ENCODE assay signal across 9 cellular contexts in genomic region chr15:78620839-78621421, GRCh38. TPM values are rescaled to one million over a fixed set of nuclear protein-coding genes. Genes with fewer than 3 reads are reported as not detected.
DNase-seq lines count a peak whose midpoint lies in the region; ATAC-seq and TF ChIP-seq lines count a peak whose summit lies in the region.
"Had no signal": no experiment of that assay in that cellular context is flagged by ENCODE, and none has a peak within 500 bp of the region (broad histone marks: within the 10 kb centered on the region; RNA-seq: fewer than 3 reads in every experiment).

Gene CHRNA3, minus strand, starts transcription at chr15:78620996. Its CDS starts 202 bp downstream, at chr15:78620794.

- H3K4me3 Mint-ChIP-seq in activated naive CD4-positive, alpha-beta T cell treated with anti-CD3 and anti-CD28 coated beads for 36 hours, result peak within 1 kb of the TSS; percentile 22
- H3K4me3 Mint-ChIP-seq in activated naive CD8-positive, alpha-beta T cell treated with anti-CD3 and anti-CD28 coated beads, Interleukin-2, amount 10 ng/mL, durations not matched to agents 7 days and 5 days, result peak within 1 kb of the TSS; percentile 44

- H3K27ac Mint-ChIP-seq in activated naive CD4-positive, alpha-beta T cell treated with anti-CD3 and anti-CD28 coated beads for 36 hours, result no peak within 1 kb of the TSS
- H3K27ac Mint-ChIP-seq in activated naive CD8-positive, alpha-beta T cell treated with anti-CD3 and anti-CD28 coated beads, Interleukin-2, amount 10 ng/mL, durations not matched to agents 7 days and 5 days, result no peak within 1 kb of the TSS

- H3K4me3 ChIP-seq in mesendoderm (ENCODE audit: low read length) (peak within 1 kb of the TSS; percentile 43), testis (peak within 1 kb of the TSS; percentile 41 to 44)

- peak within 1 kb of the TSS; percentile 82 for H3K4me2 ChIP-seq in mesendoderm (ENCODE audit: low read length)

- H3K27me3 Mint-ChIP-seq in activated naive CD4-positive, alpha-beta T cell treated with anti-CD3 and anti-CD28 coated beads for 36 hours (ENCODE audit: low read depth), result peaks cover 36% of the 10 kb centered on the region
- peaks cover 50% of the 10 kb centered on the region for H3K27me3 Mint-ChIP-seq in activated naive CD8-positive, alpha-beta T cell treated with anti-CD3 and anti-CD28 coated beads, Interleukin-2, amount 10 ng/mL, durations not matched to agents 7 days and 5 days

- H3K36me3 ChIP-seq in mesendoderm (ENCODE audit: control insufficient read depth, insufficient read depth, low read length) (no peaks in the 10 kb centered on the region), testis (ENCODE audit: low read depth, missing control alignments) (no peaks in the 10 kb centered on the region)

- no peaks in the 10 kb centered on the region for H3K79me1 ChIP-seq in mesendoderm (ENCODE audit: low read length)

- no peak within 1 kb of the TSS for H4K8ac ChIP-seq in mesendoderm (ENCODE audit: low read depth, low read length)

- H4K5ac ChIP-seq in mesendoderm (ENCODE audit: low read length), result no peak within 1 kb of the TSS

- H2BK15ac ChIP-seq in mesendoderm (replicated peaks; ENCODE audit: low read depth), result no peak within 1 kb of the TSS

- WGBS in mesendoderm (ENCODE audit: extremely low coverage, insufficient coverage, low lambda C conversion rate), result no CpG with 5 or more reads among the region's 61 CpGs
- 3 to 6% methylated on average over 14 to 46 of the region's 61 CpGs for WGBS in testis, 2 donors

- POLR2A ChIA-PET in activated naive CD8-positive, alpha-beta T cell treated with anti-CD3 and anti-CD28 coated beads, Interleukin-2, amount 10 ng/mL, durations not matched to agents 7 days and 5 days (lab: Charles Lee), result interaction anchor here (0.6 kb wide), 1 partner anchor 263 kb away, joined by 4 read pairs; no protein-coding TSS in a partner anchor

- no peaks in the 10 kb centered on the region for H3K9me3 Mint-ChIP-seq in activated naive CD4-positive, alpha-beta T cell treated with anti-CD3 and anti-CD28 coated beads for 36 hours
- H3K9me3 Mint-ChIP-seq in activated naive CD8-positive, alpha-beta T cell treated with anti-CD3 and anti-CD28 coated beads, Interleukin-2, amount 10 ng/mL, durations not matched to agents 7 days and 5 days, result no peaks in the 10 kb centered on the region

- CTCF ChIA-PET in activated naive CD4-positive, alpha-beta T cell treated with anti-CD3 and anti-CD28 coated beads for 36 hours (lab: Charles Lee), result interaction anchor here (0.7 to 1.0 kb wide), 2 partner anchors 88 to 187 kb away, joined by 3 read pairs; no protein-coding TSS in a partner anchor

- no peak within 1 kb of the TSS for H3K23ac ChIP-seq in mesendoderm (ENCODE audit: low read length)

- H3K27me3 ChIP-seq in mesendoderm (ENCODE audit: insufficient read depth, low read length, poor library complexity), result peaks cover 14% of the 10 kb centered on the region
- no peaks in the 10 kb centered on the region for H3K27me3 ChIP-seq in testis

- no peaks in the 10 kb centered on the region for H3K4me1 ChIP-seq in mesendoderm (ENCODE audit: control insufficient read depth, low read depth, low read length)
- H3K4me1 ChIP-seq in testis, result peaks cover 4% of the 10 kb centered on the region

- H3K36me3 Mint-ChIP-seq in activated naive CD4-positive, alpha-beta T cell treated with anti-CD3 and anti-CD28 coated beads for 36 hours (ENCODE audit: low read depth), result no peaks in the 10 kb centered on the region
- H3K36me3 Mint-ChIP-seq in activated naive CD8-positive, alpha-beta T cell treated with anti-CD3 and anti-CD28 coated beads, Interleukin-2, amount 10 ng/mL, durations not matched to agents 7 days and 5 days, result no peaks in the 10 kb centered on the region

- TF ChIP-seq POLR2A in testis (IDR thresholded peaks at IDR 0.05), result no peak

- no peaks in the 10 kb centered on the region for H3K9me3 ChIP-seq in testis

- ATAC-seq in activated naive CD8-positive, alpha-beta T cell treated with anti-CD3 and anti-CD28 coated beads, Interleukin-2, amount 10 ng/mL, durations not matched to agents 7 days and 5 days (ENCODE audit: low read depth), result peak; percentile 17
- ATAC-seq in HG03039 (IDR thresholded peaks at IDR 0.05; ENCODE audit: unreplicated experiment), result no peak

- intact Hi-C loops in activated naive CD4-positive, alpha-beta T cell treated with anti-CD3 and anti-CD28 coated beads for 36 hours (cut with micrococcal nuclease), result no loop called here
- intact Hi-C loops in testis (cut with DNase I; ENCODE audit: low total_unique reads), result no loop called here

- H3K79me2 ChIP-seq in mesendoderm (ENCODE audit: control insufficient read depth, insufficient read depth, low read length), result no peaks in the 10 kb centered on the region

- no peak within 1 kb of the TSS for H3K4ac ChIP-seq in mesendoderm (ENCODE audit: low read depth, low read length)

- H3K27ac ChIP-seq in mesendoderm (ENCODE audit: low read depth, low read length), result no peak within 1 kb of the TSS
- H3K27ac ChIP-seq in testis, result no peak within 1 kb of the TSS

- H3K4me1 Mint-ChIP-seq in activated naive CD4-positive, alpha-beta T cell treated with anti-CD3 and anti-CD28 coated beads for 36 hours (ENCODE audit: low read depth), result peaks cover 12% of the 10 kb centered on the region
- H3K4me1 Mint-ChIP-seq in activated naive CD8-positive, alpha-beta T cell treated with anti-CD3 and anti-CD28 coated beads, Interleukin-2, amount 10 ng/mL, durations not matched to agents 7 days and 5 days, result peaks cover 7% of the 10 kb centered on the region

- H2BK120ac ChIP-seq in mesendoderm (ENCODE audit: low read depth, low read length), result no peak within 1 kb of the TSS

- H3K9ac ChIP-seq in mesendoderm (ENCODE audit: low read length), result peak within 1 kb of the TSS; percentile 60

- no peak for DNase-seq in activated naive CD4-positive, alpha-beta T cell treated with anti-CD3 and anti-CD28 coated beads for 36 hours
- no peak for DNase-seq in activated naive CD4-positive, alpha-beta T cell treated with Interleukin-2 at 50 U/mL for 16 hours
- no peak for DNase-seq in activated naive CD8-positive, alpha-beta T cell treated with anti-CD3 and anti-CD28 coated beads, Interleukin-2, amount 10 ng/mL, durations not matched to agents 7 days and 5 days
- DNase-seq in mesendoderm (peak; percentile 23), testis (no peak), HuH-7.5 (ENCODE audit: low spot score) (no peak)
- DNase-seq in effector CD8-positive, alpha-beta T cell (lab: John Stamatoyannopoulos, UW), result no peak
- DNase-seq: COR-L47 had no signal

- peak within 1 kb of the TSS; percentile 78 for H3K56ac ChIP-seq in mesendoderm (ENCODE audit: low read length)

- H2BK5ac ChIP-seq in mesendoderm (ENCODE audit: low read length), result no peak within 1 kb of the TSS

- H3K18ac ChIP-seq in mesendoderm (ENCODE audit: low read length), result no peak within 1 kb of the TSS

- H2AK5ac ChIP-seq in mesendoderm (ENCODE audit: low read length), result no peak within 1 kb of the TSS

- TF ChIP-seq CTCF in testis (IDR thresholded peaks at IDR 0.05), result no peak

RNA-seq across cellular contexts. Expression of gene CHRNA3, which starts in this region (rescaled TPM):
- total RNA-seq in activated naive CD4-positive, alpha-beta T cell treated with anti-CD3 and anti-CD28 coated beads for 36 hours, result not detected
- not detected for total RNA-seq in activated naive CD8-positive, alpha-beta T cell treated with anti-CD3 and anti-CD28 coated beads, Interleukin-2, amount 10 ng/mL, durations not matched to agents 7 days and 5 days
- polyA plus RNA-seq in mesendoderm (2013, experiment 1 of 2), result 0.76 TPM
- polyA plus RNA-seq in mesendoderm (2013, experiment 2 of 2), result 1.0 TPM
- 1 to 10 TPM; 3.1 to 5.7 TPM for total RNA-seq in testis
- 4.5 TPM for polyA plus RNA-seq in testis (ENCODE audit: insufficient read depth, low read depth, low replicate concordance)

Comparison
In these comparisons a context has a peak if more than half of its experiments do, and no peak if none do; other contexts are left out.
1. RNA of gene CHRNA3 (total RNA-seq): 3.1 to 5.7 TPM in testis; not detected in activated naive CD4-positive, alpha-beta T cell treated with anti-CD3 and anti-CD28 coated beads for 36 hours and not detected in activated naive CD8-positive, alpha-beta T cell treated with anti-CD3 and anti-CD28 coated beads, Interleukin-2, amount 10 ng/mL, durations not matched to agents 7 days and 5 days; every median in the first group is over 4 times any median in the second.
2. Peak in ATAC-seq in activated naive CD8-positive, alpha-beta T cell treated with anti-CD3 and anti-CD28 coated beads, Interleukin-2, amount 10 ng/mL, durations not matched to agents 7 days and 5 days; RNA of the gene not detected or under 1 TPM.